In genomic region chr21:45012661-45013270, GRCh38 we compare ENCODE assay signal across 9 cellular contexts.
A peak's percentile ranks its signal among the peaks of the same experiment; 100 is the strongest.
DNase-seq lines count a peak whose midpoint lies in the region; ATAC-seq and TF ChIP-seq lines count a peak whose summit lies in the region.
"Had no signal": no experiment of that assay in that cellular context is flagged by ENCODE, and none has a peak within 500 bp of the region (broad histone marks: within the 10 kb centered on the region; RNA-seq: fewer than 3 reads in every experiment).

No MANE protein-coding gene starts in this region.

- H3K4me1 Mint-ChIP-seq in H9 = peaks cover 39 to 41% of the 10 kb centered on the region in 2 experiments

- H4K8ac ChIP-seq in H9 (replicated peaks; ENCODE audit: insufficient read length, low read depth, low read length) (no peak overlapping the region), trophoblast cell (ENCODE audit: low read depth, low read length) (peak overlapping the region; percentile 75)

- H3K79me2 ChIP-seq in H9 (ENCODE audit: insufficient read depth, low read length) (no peaks in the 10 kb centered on the region), trophoblast cell (ENCODE audit: control insufficient read depth, insufficient read depth, low read length, poor library complexity) (peaks cover 9% of the 10 kb centered on the region)

- peak overlapping the region; percentile 65 for H4K12ac ChIP-seq in trophoblast cell (ENCODE audit: low read depth, low read length)

- H3K36me3 ChIP-seq in RWPE2 (ENCODE audit: low read depth) = no peaks in the 10 kb centered on the region
- H3K36me3 ChIP-seq in trophoblast cell (ENCODE audit: control insufficient read depth in 1 of 2, insufficient read depth in 2 of 2, low read length in 2 of 2) = no peaks in the 10 kb centered on the region

- H3K27me3 ChIP-seq in H9 (ENCODE audit: insufficient read depth, low read length) (no peaks in the 10 kb centered on the region; the same call in 1 of the 2 replicates), RWPE2 (ENCODE audit: insufficient read depth, poor library complexity, severe bottlenecking) (no peaks in the 10 kb centered on the region), foreskin keratinocyte (no peaks in the 10 kb centered on the region), trophoblast cell (ENCODE audit: insufficient read depth, low read length) (no peaks in the 10 kb centered on the region)

- H2BK12ac ChIP-seq in H9 (ENCODE audit: insufficient read length, low read depth, low read length) (no peak overlapping the region), trophoblast cell (ENCODE audit: low read length) (peak overlapping the region; percentile 63)

- no peaks in the 10 kb centered on the region for H4K20me1 ChIP-seq in H9 (ENCODE audit: control insufficient read depth, insufficient read depth, insufficient read length)

- H3K9ac ChIP-seq in H9 (ENCODE audit: extremely low read depth, insufficient read length, low read length) = no peak overlapping the region
- no peak overlapping the region for H3K9ac ChIP-seq in trophoblast cell (ENCODE audit: low read length)

- no peak overlapping the region for H4K5ac ChIP-seq in H9 (ENCODE audit: insufficient read length, low read depth, low read length)

- H3K27ac Mint-ChIP-seq in H9 = peak overlapping the region; percentile 82 to 97 (median 94); a peak in 6 of 7 replicates
- H3K27ac Mint-ChIP-seq: activated CD8-positive, alpha-beta memory T cell treated with anti-CD3 and anti-CD28 coated beads, Interleukin-2, amount 10 ng/mL, durations not matched to agents 7 days and 5 days had no signal

- H3K4me2 ChIP-seq in H9 (ENCODE audit: insufficient read depth, insufficient read length, low read length) = peak overlapping the region; percentile 15
- peak overlapping the region; percentile 55 for H3K4me2 ChIP-seq in trophoblast cell (ENCODE audit: low read length)

- H2BK5ac ChIP-seq in H9 (ENCODE audit: insufficient read length, low read length) (no peak overlapping the region), trophoblast cell (ENCODE audit: low read depth, low read length, poor library complexity) (peak overlapping the region; percentile 92)

- no peak overlapping the region for H2BK20ac ChIP-seq in H9 (ENCODE audit: low read depth, low read length, poor library complexity, severe bottlenecking)

- H4K91ac ChIP-seq in H9 (ENCODE audit: insufficient read length, low read depth, low read length) = no peak overlapping the region
- peak overlapping the region; percentile 94 for H4K91ac ChIP-seq in trophoblast cell (ENCODE audit: low read depth, low read length)

- no peak overlapping the region for H3K4ac ChIP-seq in H9 (ENCODE audit: low read depth, low read length)
- peak overlapping the region; percentile 24 for H3K4ac ChIP-seq in trophoblast cell (ENCODE audit: low read depth, low read length)

- no peak overlapping the region for H3K56ac ChIP-seq in H9 (ENCODE audit: insufficient read length, low read depth, low read length)

- TF ChIP-seq CTCF in H9 (conservative IDR thresholded peaks at IDR 0.05) (no peak), RWPE2 (IDR thresholded peaks at IDR 0.05; ENCODE audit: poor library complexity, severe bottlenecking) (peak; percentile 24), foreskin keratinocyte (conservative IDR thresholded peaks at IDR 0.05) (peak; percentile 37)

- no peak overlapping the region for H3T11ph ChIP-seq in H9 (ENCODE audit: low read length)

- DNase-seq in H9 = peak; percentile 90
- DNase-seq in RWPE2 (ENCODE audit: low spot score) = peak; percentile 87
- peak; percentile 93 to 96 for DNase-seq in foreskin keratinocyte
- no peak for DNase-seq in trophoblast cell
- DNase-seq in NCI-H2029 (lab: John Stamatoyannopoulos, UW) = no peak
- DNase-seq: activated CD8-positive, alpha-beta memory T cell treated with anti-CD3 and anti-CD28 coated beads, Interleukin-2, amount 10 ng/mL, durations not matched to agents 7 days and 5 days had no signal

- H3K9me3 ChIP-seq in H9 (ENCODE audit: control insufficient read depth, low read depth, low read length) (no peaks in the 10 kb centered on the region), RWPE2 (ENCODE audit: severe bottlenecking) (no peaks in the 10 kb centered on the region), trophoblast cell (ENCODE audit: insufficient read depth, low read depth, low read length) (no peaks in the 10 kb centered on the region)

- peak overlapping the region; percentile 20 for H3K18ac ChIP-seq in H9 (ENCODE audit: insufficient read length, low read depth, low read length)
- H3K18ac ChIP-seq in trophoblast cell (ENCODE audit: low read length) = peak overlapping the region; percentile 47

- H3K9me3 Mint-ChIP-seq in H9 = peaks cover 0 to 2% of the 10 kb centered on the region in 2 experiments; a peak in 2 of 5 replicates

- H2AFZ ChIP-seq in H9 (ENCODE audit: low read length) = no peak overlapping the region
- H2AFZ ChIP-seq in trophoblast cell (ENCODE audit: insufficient read depth, low read length, poor library complexity) = peak overlapping the region; percentile 40

- peaks cover 0 to 4% (median 0%) of the 10 kb centered on the region in 3 experiments; a peak in 2 of 7 replicates for H3K36me3 Mint-ChIP-seq in H9 (ENCODE audit: insufficient read depth in 1 of 3, low read depth in 3 of 3)
- H3K36me3 Mint-ChIP-seq: activated CD8-positive, alpha-beta memory T cell treated with anti-CD3 and anti-CD28 coated beads, Interleukin-2, amount 10 ng/mL, durations not matched to agents 7 days and 5 days had no signal

- WGBS in H9 (ENCODE audit: extremely low coverage, insufficient read length, low lambda C conversion rate) = no CpG with 5 or more reads among the region's 10 CpGs
- WGBS in trophoblast cell (ENCODE audit: extremely low coverage, insufficient coverage, insufficient read length) = no CpG with 5 or more reads among the region's 10 CpGs

- H2BK15ac ChIP-seq in H9 (ENCODE audit: low read depth, low read length) = no peak overlapping the region

- peak overlapping the region; percentile 35 to 37; a peak in 1 of 5 replicates for H3K4me3 Mint-ChIP-seq in H9
- H3K4me3 Mint-ChIP-seq: activated CD8-positive, alpha-beta memory T cell treated with anti-CD3 and anti-CD28 coated beads, Interleukin-2, amount 10 ng/mL, durations not matched to agents 7 days and 5 days had no signal

- no peak overlapping the region for H3K27ac ChIP-seq in H9 (ENCODE audit: insufficient read length, low read depth, low read length)
- H3K27ac ChIP-seq in RWPE2 (ENCODE audit: poor library complexity, severe bottlenecking) = peak overlapping the region; percentile 95
- peak overlapping the region; percentile 46 for H3K27ac ChIP-seq in foreskin keratinocyte
- H3K27ac ChIP-seq in trophoblast cell (ENCODE audit: low read depth, low read length) = peak overlapping the region; percentile 96

- H3K23me2 ChIP-seq in H9 (ENCODE audit: insufficient read length, low read depth, low read length, poor library complexity, severe bottlenecking) = no peaks in the 10 kb centered on the region

- H3K4me3 ChIP-seq in RWPE2 (ENCODE audit: severe bottlenecking) = no peak overlapping the region
- no peak overlapping the region for H3K4me3 ChIP-seq in trophoblast cell (ENCODE audit: low read depth, low read length)

- no peak overlapping the region for H2BK120ac ChIP-seq in H9 (ENCODE audit: low read depth, low read length, poor library complexity, severe bottlenecking)
- H2BK120ac ChIP-seq in trophoblast cell (ENCODE audit: insufficient read depth, low read length, poor library complexity) = peak overlapping the region; percentile 92

- H3K4me1 ChIP-seq in H9 (ENCODE audit: insufficient read depth, low read length) = no peaks in the 10 kb centered on the region; the same call in 1 of the 2 replicates
- H3K4me1 ChIP-seq in RWPE2 (ENCODE audit: insufficient read depth, poor library complexity, severe bottlenecking) = peaks cover 37% of the 10 kb centered on the region
- H3K4me1 ChIP-seq in foreskin keratinocyte = peaks cover 37% of the 10 kb centered on the region
- H3K4me1 ChIP-seq in trophoblast cell (ENCODE audit: control insufficient read depth in 1 of 2, insufficient read depth in 2 of 2, low read length in 2 of 2) = peaks cover 21 to 27% of the 10 kb centered on the region in 2 experiments

- peak; percentile 82 for ATAC-seq in RWPE2 (ENCODE audit: low read depth)
- peak; percentile 83 for ATAC-seq in foreskin keratinocyte
- no peak for ATAC-seq in GM19467 (IDR thresholded peaks at IDR 0.05; ENCODE audit: unreplicated experiment)
- ATAC-seq in HG02884 (IDR thresholded peaks at IDR 0.05; ENCODE audit: unreplicated experiment) = no peak
- ATAC-seq in HG03354 (IDR thresholded peaks at IDR 0.05; ENCODE audit: poor library complexity, severe bottlenecking, unreplicated experiment) = no peak
- ATAC-seq: activated CD8-positive, alpha-beta memory T cell treated with anti-CD3 and anti-CD28 coated beads, Interleukin-2, amount 10 ng/mL, durations not matched to agents 7 days and 5 days had no signal

- H3K14ac ChIP-seq in H9 (ENCODE audit: insufficient read depth, low read length) = peak overlapping the region; percentile 27; the same call in 1 of the 2 replicates
- peak overlapping the region; percentile 60 for H3K14ac ChIP-seq in trophoblast cell (ENCODE audit: low read length)

- H2AK5ac ChIP-seq in H9 (ENCODE audit: insufficient read length, low read length) (no peak overlapping the region), trophoblast cell (ENCODE audit: low read length) (peak overlapping the region; percentile 22)

- H3K27me3 Mint-ChIP-seq in H9 (ENCODE audit: low read depth) = peaks cover 53% of the 10 kb centered on the region

- H3K23ac ChIP-seq in H9 (ENCODE audit: insufficient read length, low read depth, low read length) (no peak overlapping the region), trophoblast cell (ENCODE audit: low read length) (no peak overlapping the region)

- H3K79me1 ChIP-seq in H9 (ENCODE audit: insufficient read depth, low read depth, low read length, poor library complexity, severe bottlenecking) (no peaks in the 10 kb centered on the region), trophoblast cell (ENCODE audit: low read length) (peaks cover 26% of the 10 kb centered on the region)

Comparison
In these comparisons a context has a peak if more than half of its experiments do, and no peak if none do; other contexts are left out.
1. DNase-seq: peak in H9 (single experiment), RWPE2 (single experiment) and foreskin keratinocyte (2 of 2); none in trophoblast cell (0 of 2) and NCI-H2029 (single experiment).
2. ATAC-seq: peak in RWPE2 (single experiment) and foreskin keratinocyte (single experiment); none in GM19467 (single experiment), HG02884 (single experiment) and HG03354 (single experiment).